In the genomic region with DNA sequence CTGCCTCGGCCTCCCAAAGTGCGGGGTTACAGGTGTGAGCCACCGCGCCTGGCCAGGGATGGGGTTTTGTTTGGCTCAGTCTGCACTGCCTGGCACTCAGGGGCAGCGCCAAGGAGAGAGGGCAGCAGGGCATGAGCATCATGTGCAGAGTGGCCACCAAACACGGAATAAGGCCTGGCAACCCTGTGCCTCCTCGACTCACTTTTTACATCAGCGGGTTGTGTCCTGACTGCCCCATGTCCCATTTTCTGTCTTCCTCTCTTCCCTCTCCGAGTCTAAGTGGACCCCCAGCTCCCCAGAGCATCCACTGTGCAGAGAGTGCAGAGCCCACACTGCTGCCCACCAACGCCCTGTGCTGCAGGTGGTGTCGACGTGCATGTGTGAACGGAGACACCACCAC, we compare ENCODE assay signal across 18 cellular contexts.
"Had no signal": no experiment of that assay in that cellular context is flagged by ENCODE, and none has a peak within 500 bp of the region (broad histone marks: within the 10 kb centered on the region; RNA-seq: fewer than 3 reads in every experiment).

No MANE protein-coding gene starts in this region.

- H3K27me3 ChIP-seq: ascending aorta, colonic mucosa, esophagus muscularis mucosa, pancreas had no signal

- H3K27ac ChIP-seq: ascending aorta, colonic mucosa, esophagus muscularis mucosa, pancreas had no signal

- H3K4me1 Mint-ChIP-seq: activated naive CD4-positive, alpha-beta T cell treated with anti-CD3 and anti-CD28 coated beads, Interleukin-2, amount 50 U/mL, for 24 hours had no signal

- H3K9me3 ChIP-seq: ascending aorta, colonic mucosa, esophagus muscularis mucosa, pancreas had no signal

- H3K4me3 ChIP-seq: ascending aorta, colonic mucosa, esophagus muscularis mucosa, pancreas had no signal

- H3K27ac Mint-ChIP-seq: activated CD4-positive, alpha-beta T cell treated with anti-CD3 and anti-CD28 coated beads, Interleukin-2, amount 10 ng/mL, durations not matched to agents 7 days and 5 days; activated CD8-positive, alpha-beta T cell treated with anti-CD3 and anti-CD28 coated beads, Interleukin-2, amount 10 ng/mL, durations not matched to agents 7 days and 5 days; stimulated activated naive CD8-positive, alpha-beta T cell treated with anti-CD3 and anti-CD28 coated beads, Interleukin-15, Interleukin-2, amounts not matched to agents 100 ng/mL and 50 ng/mL, for 24 hours had no signal

- H3K9me3 Mint-ChIP-seq: activated CD4-positive, alpha-beta T cell treated with anti-CD3 and anti-CD28 coated beads, Interleukin-2, amount 10 ng/mL, durations not matched to agents 7 days and 5 days; activated naive CD4-positive, alpha-beta T cell treated with anti-CD3 and anti-CD28 coated beads, Interleukin-2, amount 50 U/mL, for 24 hours; activated T-cell treated with anti-CD3 and anti-CD28 coated beads, Interleukin-2, amount 50 U/mL, for 4 hours; central memory CD8-positive, alpha-beta T cell; immature natural killer cell; stimulated activated naive CD8-positive, alpha-beta T cell treated with anti-CD3 and anti-CD28 coated beads, Interleukin-15, Interleukin-2, amounts not matched to agents 100 ng/mL and 50 ng/mL, for 24 hours had no signal

- DNase-seq: activated CD4-positive, alpha-beta T cell treated with anti-CD3 and anti-CD28 coated beads, Interleukin-2, amount 10 ng/mL, durations not matched to agents 7 days and 5 days; activated CD8-positive, alpha-beta T cell treated with anti-CD3 and anti-CD28 coated beads, Interleukin-2, amount 10 ng/mL, durations not matched to agents 7 days and 5 days; activated effector memory CD4-positive, alpha-beta T cell treated with Interleukin-2 at 50 U/mL for 16 hours; activated T-cell treated with anti-CD3 and anti-CD28 coated beads, Interleukin-2, amount 50 U/mL, for 4 hours; colonic mucosa; effector CD4-positive, alpha-beta T cell; immature natural killer cell; left ventricle myocardium superior; mesendoderm; naive thymus-derived CD4-positive, alpha-beta T cell; stimulated activated CD4-positive, alpha-beta T cell treated with anti-CD3 and anti-CD28 coated beads, Interleukin-2, amount 100 ng/mL, for 24 hours; T1000 had no signal

- H3K27me3 Mint-ChIP-seq: activated CD4-positive, alpha-beta T cell treated with anti-CD3 and anti-CD28 coated beads, Interleukin-2, amount 10 ng/mL, durations not matched to agents 7 days and 5 days; activated naive CD4-positive, alpha-beta T cell treated with anti-CD3 and anti-CD28 coated beads, Interleukin-2, amount 50 U/mL, for 24 hours; central memory CD8-positive, alpha-beta T cell; naive thymus-derived CD4-positive, alpha-beta T cell; stimulated activated naive CD8-positive, alpha-beta T cell treated with anti-CD3 and anti-CD28 coated beads, Interleukin-15, Interleukin-2, amounts not matched to agents 100 ng/mL and 50 ng/mL, for 24 hours had no signal

- H3K4me3 Mint-ChIP-seq: activated CD4-positive, alpha-beta T cell treated with anti-CD3 and anti-CD28 coated beads, Interleukin-2, amount 10 ng/mL, durations not matched to agents 7 days and 5 days; activated CD8-positive, alpha-beta T cell treated with anti-CD3 and anti-CD28 coated beads, Interleukin-2, amount 10 ng/mL, durations not matched to agents 7 days and 5 days; activated naive CD4-positive, alpha-beta T cell treated with anti-CD3 and anti-CD28 coated beads, Interleukin-2, amount 50 U/mL, for 24 hours; activated T-cell treated with anti-CD3 and anti-CD28 coated beads, Interleukin-2, amount 50 U/mL, for 4 hours; immature natural killer cell; stimulated activated naive CD8-positive, alpha-beta T cell treated with anti-CD3 and anti-CD28 coated beads, Interleukin-15, Interleukin-2, amounts not matched to agents 100 ng/mL and 50 ng/mL, for 24 hours had no signal

- H3K4me1 ChIP-seq: ascending aorta, colonic mucosa, esophagus muscularis mucosa had no signal
